21 cellular contexts compared by ENCODE assay signal in the genomic region with DNA sequence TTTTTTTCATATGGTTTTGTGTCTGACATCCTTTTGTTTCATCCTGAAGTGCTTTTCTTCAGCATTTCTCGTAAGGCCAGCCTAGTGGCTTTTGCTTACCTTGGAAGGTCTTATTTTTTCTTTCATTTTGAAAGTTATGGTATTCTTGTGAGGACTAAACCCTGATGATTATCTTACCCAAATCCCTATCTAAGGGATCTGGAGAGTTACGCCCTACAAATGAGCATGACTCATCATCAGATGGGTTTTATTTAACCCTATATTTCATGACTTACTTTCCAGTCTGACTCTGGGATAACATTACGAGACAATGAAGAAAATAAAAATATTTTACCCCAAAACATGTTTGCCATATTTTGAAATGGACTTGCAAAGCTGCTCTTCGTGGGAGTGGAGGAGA. TPM values are rescaled to one million over a fixed set of nuclear protein-coding genes. Genes with fewer than 3 reads are reported as not detected.
DNase-seq lines count a peak whose midpoint lies in the region; ATAC-seq and TF ChIP-seq lines count a peak whose summit lies in the region.
"Had no signal": no experiment of that assay in that cellular context is flagged by ENCODE, and none has a peak within 500 bp of the region (broad histone marks: within the 10 kb centered on the region; RNA-seq: fewer than 3 reads in every experiment).

No MANE protein-coding gene starts in this region.

- no peak overlapping the region for H2BK120ac ChIP-seq in mesendoderm (ENCODE audit: low read depth, low read length)

- no peak overlapping the region for H3K4ac ChIP-seq in mesendoderm (ENCODE audit: low read depth, low read length)

- H3K23ac ChIP-seq in mesendoderm (ENCODE audit: low read length), result no peak overlapping the region

- H3K4me3 ChIP-seq in ACC112 (ENCODE audit: low read depth, low read length), result peak overlapping the region; percentile 58
- H3K4me3 ChIP-seq in fibroblast of lung (replicated peaks in 1 of 4; ENCODE audit: control extremely low read depth in 1 of 4, insufficient read depth in 1 of 4, low read depth in 3 of 4, low read length in 4 of 4), result no peak overlapping the region
- no peak overlapping the region for H3K4me3 ChIP-seq in mesendoderm (ENCODE audit: low read length)
- H3K4me3 ChIP-seq: GM23338, right atrium auricular region, upper lobe of left lung had no signal

- H2AK5ac ChIP-seq in mesendoderm (ENCODE audit: low read length), result no peak overlapping the region

- H3K36me3 ChIP-seq in ACC112 (ENCODE audit: insufficient read depth, low read length) (peaks cover 28% of the 10 kb centered on the region), fibroblast of lung (ENCODE audit: control insufficient read depth, insufficient read depth, low read length) (no peaks in the 10 kb centered on the region), mesendoderm (ENCODE audit: control insufficient read depth, insufficient read depth, low read length) (peaks cover 2% of the 10 kb centered on the region)
- H3K36me3 ChIP-seq: right atrium auricular region, upper lobe of left lung had no signal

- H2BK5ac ChIP-seq in mesendoderm (ENCODE audit: low read length), result no peak overlapping the region

- CTCF ChIA-PET in activated CD4-positive, alpha-beta memory T cell treated with anti-CD3 and anti-CD28 coated beads, Interleukin-2, amount 10 ng/mL, durations not matched to agents 7 days and 5 days (lab: Charles Lee), result no interaction called here

- H2AFZ ChIP-seq in ACC112 (ENCODE audit: low read length, unreplicated experiment) (no peak overlapping the region), fibroblast of lung (ENCODE audit: low read length) (no peak overlapping the region)
- H2AFZ ChIP-seq: GM23338 had no signal

- H3K9ac ChIP-seq in fibroblast of lung (ENCODE audit: insufficient read depth, low read length) (no peak overlapping the region), mesendoderm (ENCODE audit: low read length) (no peak overlapping the region)

- no peaks in the 10 kb centered on the region for H3K27me3 Mint-ChIP-seq in activated CD4-positive, alpha-beta memory T cell treated with anti-CD3 and anti-CD28 coated beads, Interleukin-2, amount 10 ng/mL, durations not matched to agents 7 days and 5 days
- H3K27me3 Mint-ChIP-seq: activated CD4-positive, alpha-beta T cell treated with anti-CD3 and anti-CD28 coated beads for 36 hours; activated T-cell treated with anti-CD3 and anti-CD28 coated beads, Interleukin-2, amount 50 U/mL, for 24 hours had no signal

- no peak overlapping the region for H4K5ac ChIP-seq in mesendoderm (ENCODE audit: low read length)

- H3K36me3 Mint-ChIP-seq in activated CD4-positive, alpha-beta memory T cell treated with anti-CD3 and anti-CD28 coated beads, Interleukin-2, amount 10 ng/mL, durations not matched to agents 7 days and 5 days (ENCODE audit: low read depth), result peaks cover 90% of the 10 kb centered on the region

- no peaks in the 10 kb centered on the region for H3K9me3 Mint-ChIP-seq in activated CD4-positive, alpha-beta memory T cell treated with anti-CD3 and anti-CD28 coated beads, Interleukin-2, amount 10 ng/mL, durations not matched to agents 7 days and 5 days
- H3K9me3 Mint-ChIP-seq: activated T-cell treated with anti-CD3 and anti-CD28 coated beads, Interleukin-2, amount 50 U/mL, for 24 hours; CD14-positive monocyte; GM23338 had no signal

- H4K8ac ChIP-seq in mesendoderm (ENCODE audit: low read depth, low read length), result no peak overlapping the region

- peak overlapping the region; percentile 65 for H3K27ac Mint-ChIP-seq in activated CD4-positive, alpha-beta memory T cell treated with anti-CD3 and anti-CD28 coated beads, Interleukin-2, amount 10 ng/mL, durations not matched to agents 7 days and 5 days
- H3K27ac Mint-ChIP-seq: activated T-cell treated with anti-CD3 and anti-CD28 coated beads, Interleukin-2, amount 50 U/mL, for 24 hours; GM23338 had no signal

- POLR2A ChIA-PET in activated CD4-positive, alpha-beta memory T cell treated with anti-CD3 and anti-CD28 coated beads, Interleukin-2, amount 10 ng/mL, durations not matched to agents 7 days and 5 days (lab: Charles Lee), result interaction anchor here (0.9 kb wide), 1 partner anchor 75 kb away, joined by 3 read pairs; a partner anchor contains a TSS

- H3K27me3 ChIP-seq in ACC112 (ENCODE audit: insufficient read depth, low read length) (no peaks in the 10 kb centered on the region), fibroblast of lung (ENCODE audit: control insufficient read depth, insufficient read depth, low read length) (no peaks in the 10 kb centered on the region), mesendoderm (ENCODE audit: insufficient read depth, low read length, poor library complexity) (no peaks in the 10 kb centered on the region)
- H3K27me3 ChIP-seq: right atrium auricular region, upper lobe of left lung had no signal

- no peaks in the 10 kb centered on the region for H3K9me3 ChIP-seq in fibroblast of lung (ENCODE audit: control insufficient read depth, insufficient read depth, low read depth, low read length)
- H3K9me3 ChIP-seq: right atrium auricular region, upper lobe of left lung had no signal

- H3K27ac ChIP-seq in ACC112 (ENCODE audit: low read depth, low read length), result peak overlapping the region; percentile 74
- no peak overlapping the region for H3K27ac ChIP-seq in fibroblast of lung (ENCODE audit: insufficient read depth, low read length)
- no peak overlapping the region for H3K27ac ChIP-seq in mesendoderm (ENCODE audit: low read depth, low read length)
- H3K27ac ChIP-seq: right atrium auricular region, upper lobe of left lung had no signal

- H3K4me1 Mint-ChIP-seq in activated CD4-positive, alpha-beta memory T cell treated with anti-CD3 and anti-CD28 coated beads, Interleukin-2, amount 10 ng/mL, durations not matched to agents 7 days and 5 days, result peaks cover 68% of the 10 kb centered on the region

- H3K79me1 ChIP-seq in mesendoderm (ENCODE audit: low read length), result no peaks in the 10 kb centered on the region

- H3K4me1 ChIP-seq in ACC112 (ENCODE audit: control insufficient read depth, insufficient read depth, low read length, unreplicated experiment), result peaks cover 41% of the 10 kb centered on the region
- peaks cover 3% of the 10 kb centered on the region for H3K4me1 ChIP-seq in fibroblast of lung (ENCODE audit: control insufficient read depth, extremely low read depth, insufficient read depth, low read length)
- H3K4me1 ChIP-seq in mesendoderm (ENCODE audit: control insufficient read depth, low read depth, low read length), result no peaks in the 10 kb centered on the region
- H3K4me1 ChIP-seq: right atrium auricular region, upper lobe of left lung had no signal

- DNase-seq in EL, result peak; percentile 55
- no peak for DNase-seq in activated CD4-positive, alpha-beta memory T cell treated with anti-CD3 and anti-CD28 coated beads, Interleukin-2, amount 10 ng/mL, durations not matched to agents 7 days and 5 days
- peak in 1 of 2 donors; percentile 34 for DNase-seq in fibroblast of lung (ENCODE audit: low read depth in 2 of 2)
- DNase-seq in mesendoderm, result no peak
- DNase-seq: activated CD4-positive, alpha-beta T cell treated with anti-CD3 and anti-CD28 coated beads for 36 hours; activated naive CD4-positive, alpha-beta T cell treated with anti-CD3 and anti-CD28 coated beads, Interleukin-2, amount 50 U/mL, for 16 hours; activated T-cell treated with anti-CD3 and anti-CD28 coated beads, Interleukin-2, amount 50 U/mL, for 24 hours; KG1; NCI-H1436; NCI-H2081 treated with DMSO at 0.1 percent for 48 hours; NCI-H345; NCI-H774; RPMI8226; upper lobe of left lung had no signal

- no peaks in the 10 kb centered on the region for H4K20me1 ChIP-seq in fibroblast of lung (ENCODE audit: control insufficient read depth, extremely low read depth, insufficient read depth, low read length)

- ATAC-seq in HG02763 (IDR thresholded peaks at IDR 0.05; ENCODE audit: unreplicated experiment), result no peak
- no peak for ATAC-seq in HG03342 (IDR thresholded peaks at IDR 0.05; ENCODE audit: unreplicated experiment)
- ATAC-seq: activated CD4-positive, alpha-beta T cell treated with anti-CD3 and anti-CD28 coated beads for 36 hours; GM23338 had no signal

- H3K18ac ChIP-seq in mesendoderm (ENCODE audit: low read length), result no peak overlapping the region

- peak overlapping the region; percentile 35 for H3K4me2 ChIP-seq in fibroblast of lung (ENCODE audit: extremely low read depth, insufficient read depth, low read length)
- H3K4me2 ChIP-seq in mesendoderm (ENCODE audit: low read length), result no peak overlapping the region
- H3K4me2 ChIP-seq: GM23338 had no signal

- peak overlapping the region; percentile 10 for H3K4me3 Mint-ChIP-seq in activated CD4-positive, alpha-beta memory T cell treated with anti-CD3 and anti-CD28 coated beads, Interleukin-2, amount 10 ng/mL, durations not matched to agents 7 days and 5 days
- H3K4me3 Mint-ChIP-seq: activated CD4-positive, alpha-beta T cell treated with anti-CD3 and anti-CD28 coated beads for 36 hours; activated T-cell treated with anti-CD3 and anti-CD28 coated beads, Interleukin-2, amount 50 U/mL, for 24 hours; CD14-positive monocyte; GM23338 had no signal

- TF ChIP-seq CTCF in fibroblast of lung (conservative IDR thresholded peaks at IDR 0.05 in 1 of 2, IDR thresholded peaks at IDR 0.05 in 1 of 2; ENCODE audit: low read depth in 1 of 2, low read length in 2 of 2), result no peak

- no peak overlapping the region for H2BK15ac ChIP-seq in mesendoderm (replicated peaks; ENCODE audit: low read depth)

- H3K56ac ChIP-seq in mesendoderm (ENCODE audit: low read length), result no peak overlapping the region

- no CpG with 5 or more reads among the region's 4 CpGs for WGBS in mesendoderm (ENCODE audit: extremely low coverage, insufficient coverage, low lambda C conversion rate)

- H3K79me2 ChIP-seq in ACC112 (ENCODE audit: control insufficient read depth, insufficient read depth, low read length, unreplicated experiment) (peaks cover 83% of the 10 kb centered on the region), fibroblast of lung (ENCODE audit: control insufficient read depth, insufficient read depth, low read length) (peaks cover 13% of the 10 kb centered on the region), mesendoderm (ENCODE audit: control insufficient read depth, insufficient read depth, low read length) (peaks cover 56% of the 10 kb centered on the region)

RNA-seq across cellular contexts. Expression of a gene that starts 18.4 kb away (rescaled TPM):
- 100 to 1,000 TPM; 248 to 251 TPM for total RNA-seq in activated CD4-positive, alpha-beta memory T cell treated with anti-CD3 and anti-CD28 coated beads, Interleukin-2, amount 10 ng/mL, durations not matched to agents 7 days and 5 days
- total RNA-seq in fibroblast of lung, result 576 TPM in 1 of 2 replicates, not detected in the other
- 0.08 and 813 TPM in 2 replicates for polyA plus RNA-seq in fibroblast of lung
- 420 TPM in 1 of 2 replicates, not detected in the other for polyA plus RNA-seq in fibroblast of lung (2012)
- 195 TPM in 1 of 2 replicates, not detected in the other for polyA minus RNA-seq in fibroblast of lung (ENCODE audit: low replicate concordance)
- 190 TPM for polyA plus RNA-seq in mesendoderm (2013, experiment 1 of 2)
- polyA plus RNA-seq in mesendoderm (2013, experiment 2 of 2), result 187 TPM
- total RNA-seq: chondrocyte, right atrium auricular region had no signal
- polyA plus RNA-seq: CD14-positive monocyte had no signal
